8 cellular contexts compared by ENCODE assay signal in genomic region chr1:44029911-44030605, GRCh38. TPM values are rescaled to one million over a fixed set of nuclear protein-coding genes. Genes with fewer than 3 reads are reported as not detected.
DNase-seq lines count a peak whose midpoint lies in the region; ATAC-seq and TF ChIP-seq lines count a peak whose summit lies in the region.

No MANE protein-coding gene starts in this region.

- WGBS in endodermal cell (ENCODE audit: insufficient coverage in 1 of 2, insufficient read length in 1 of 2), 2 experiments: 0 to 1% methylated on average over 9 to 75 of the region's 75 CpGs

- no peaks in the 10 kb centered on the region for H3K36me3 ChIP-seq in endodermal cell (ENCODE audit: control insufficient read depth, insufficient read depth, low read length)

- no peaks in the 10 kb centered on the region for H3K9me3 ChIP-seq in endodermal cell (ENCODE audit: control insufficient read depth, low read length)

- peaks cover 7% of the 10 kb centered on the region for H3K4me1 ChIP-seq in endodermal cell (ENCODE audit: control insufficient read depth, insufficient read depth, low read length)

- H3K27me3 Mint-ChIP-seq in endodermal cell (ENCODE audit: insufficient read depth) (peaks cover 8% of the 10 kb centered on the region), mesothelial cell of epicardium (ENCODE audit: low read depth) (no peaks in the 10 kb centered on the region)

- TF ChIP-seq CTCF in HL-60 (IDR thresholded peaks at IDR 0.05; ENCODE audit: insufficient read depth, low read length) (no peak), endodermal cell (conservative IDR thresholded peaks at IDR 0.05) (no peak), mesothelial cell of epicardium (IDR thresholded peaks at IDR 0.05; ENCODE audit: unreplicated experiment) (no peak)

- H3K36me3 Mint-ChIP-seq in endodermal cell (ENCODE audit: low read depth) (no peaks in the 10 kb centered on the region), mesothelial cell of epicardium (peaks cover 4% of the 10 kb centered on the region)

- DNase-seq in COLO668 (lab: John Stamatoyannopoulos, UW; ENCODE audit: unreplicated experiment): peak; percentile 96
- DNase-seq in HL-60 (ENCODE audit: low read depth in 1 of 2, low spot score in 1 of 2): peak; percentile 69 to 93
- peak; percentile 89 for DNase-seq in NOMO-1 treated with DMSO at 0.1 percent for 48 hours (lab: John Stamatoyannopoulos, UW; ENCODE audit: unreplicated experiment)
- peak; percentile 58 to 84 (median 82) for DNase-seq in activated CD8-positive, alpha-beta memory T cell treated with anti-CD3 and anti-CD28 coated beads for 48 hours (ENCODE audit: low read depth in 2 of 3, low spot score in 2 of 3)
- peak; percentile 95 for DNase-seq in endodermal cell
- DNase-seq in mesothelial cell of epicardium (ENCODE audit: low spot score in 2 of 2, unreplicated experiment in 2 of 2): peak; percentile 71 to 85
- peak; percentile 66 for DNase-seq in stimulated activated CD8-positive, alpha-beta memory T cell treated with anti-CD3 and anti-CD28 coated beads, Interleukin-15, amount 100 ng/mL, for 24 hours (ENCODE audit: low read depth)

- H3K9ac ChIP-seq in endodermal cell (ENCODE audit: extremely low read depth, low read length, poor library complexity, severe bottlenecking): peak overlapping the region; percentile 64

- H3K4me3 Mint-ChIP-seq in endodermal cell (peak overlapping the region; percentile 78), mesothelial cell of epicardium (peak overlapping the region; percentile 97)

- H3K4me3 ChIP-seq in HL-60 (replicated peaks; ENCODE audit: insufficient read depth, low read length) (peak overlapping the region; percentile 70), endodermal cell (ENCODE audit: low read length) (peak overlapping the region; percentile 93)

- peak overlapping the region; percentile 86 for H3K27ac Mint-ChIP-seq in endodermal cell
- peak overlapping the region; percentile 95 for H3K27ac Mint-ChIP-seq in mesothelial cell of epicardium

- H3K9me3 Mint-ChIP-seq in endodermal cell (no peaks in the 10 kb centered on the region), mesothelial cell of epicardium (no peaks in the 10 kb centered on the region)

- no peaks in the 10 kb centered on the region for H3K27me3 ChIP-seq in HL-60 (ENCODE audit: insufficient read depth, poor library complexity, severe bottlenecking)
- no peaks in the 10 kb centered on the region for H3K27me3 ChIP-seq in endodermal cell (ENCODE audit: control insufficient read depth, insufficient read depth, low read length, poor library complexity, severe bottlenecking)

- H3K27ac ChIP-seq in HL-60 (replicated peaks) (peak overlapping the region; percentile 28), endodermal cell (ENCODE audit: low read depth, low read length) (peak overlapping the region; percentile 93)

- peaks cover 26% of the 10 kb centered on the region for H3K4me1 Mint-ChIP-seq in endodermal cell
- H3K4me1 Mint-ChIP-seq in mesothelial cell of epicardium: peaks cover 40% of the 10 kb centered on the region

- peak; percentile 82 for ATAC-seq in GM19463 (IDR thresholded peaks at IDR 0.05; ENCODE audit: unreplicated experiment)

RNA-seq across cellular contexts. Expression of gene SLC6A9, which starts 1.2 kb away (rescaled TPM):
- 10 to 100 TPM in 1 of 2 donors, 1 to 10 TPM in 1; 5.7 to 11.4 TPM for total RNA-seq in endodermal cell
- 24.7 TPM for polyA plus RNA-seq in endodermal cell (2013, experiment 1 of 2)
- 15.9 TPM for polyA plus RNA-seq in endodermal cell (2013, experiment 2 of 2)
- 28.4 to 30.9 TPM (median 29.5 TPM) in 3 replicates for total RNA-seq in mesothelial cell of epicardium

RNA-seq across cellular contexts. Expression of gene CCDC24, which starts 38.7 kb away (rescaled TPM):
- total RNA-seq in endodermal cell (10 to 100 TPM; 26.6 to 31.1 TPM), mesothelial cell of epicardium (12.3 to 13.8 TPM (median 12.4 TPM) in 3 replicates)
- polyA plus RNA-seq in endodermal cell (2013, experiment 1 of 2): 13.3 TPM
- polyA plus RNA-seq in endodermal cell (2013, experiment 2 of 2): 11.1 TPM

RNA-seq across cellular contexts. Expression of gene B4GALT2, which starts 51.0 kb away (rescaled TPM):
- 10 to 100 TPM; 62.7 to 72.7 TPM for total RNA-seq in endodermal cell
- 89.1 TPM for polyA plus RNA-seq in endodermal cell (2013, experiment 1 of 2)
- 82.9 TPM for polyA plus RNA-seq in endodermal cell (2013, experiment 2 of 2)
- total RNA-seq in mesothelial cell of epicardium: 55.8 to 58.6 TPM (median 57.8 TPM) in 3 replicates

RNA-seq across cellular contexts. Expression of gene ATP6V0B, which starts 55.3 kb away (rescaled TPM):
- total RNA-seq in endodermal cell: 100 to 1,000 TPM; 108 to 116 TPM
- polyA plus RNA-seq in endodermal cell (2013, experiment 1 of 2): 120 TPM
- 111 TPM for polyA plus RNA-seq in endodermal cell (2013, experiment 2 of 2)
- total RNA-seq in mesothelial cell of epicardium: 72.8 to 82.6 TPM (median 75.0 TPM) in 3 replicates

Comparison
In these comparisons a context has a peak if more than half of its experiments do, and no peak if none do; other contexts are left out.
1. Peak in every context shown above with its lines: DNase-seq, ATAC-seq, H3K4me3 ChIP-seq and H3K27ac ChIP-seq.